Comparison of ENCODE assay signal across 29 cellular contexts in genomic region chr3:64254443-64254842, GRCh38. TPM values are rescaled to one million over a fixed set of nuclear protein-coding genes. Genes with fewer than 3 reads are reported as not detected.
"Had no signal": no experiment of that assay in that cellular context is flagged by ENCODE, and none has a peak within 500 bp of the region (broad histone marks: within the 10 kb centered on the region; RNA-seq: fewer than 3 reads in every experiment).

No MANE protein-coding gene starts in this region.

- ATAC-seq: activated CD4-positive, alpha-beta T cell treated with anti-CD3 and anti-CD28 coated beads for 36 hours; activated CD8-positive, alpha-beta memory T cell treated with anti-CD3 and anti-CD28 coated beads, Interleukin-2, amount 10 ng/mL, durations not matched to agents 7 days and 5 days; activated CD8-positive, alpha-beta T cell treated with anti-CD3 and anti-CD28 coated beads, Interleukin-2, amount 10 ng/mL, durations not matched to agents 7 days and 5 days; activated naive CD8-positive, alpha-beta T cell treated with anti-CD3 and anti-CD28 coated beads, Interleukin-2, amount 50 U/mL, for 24 hours; gastrocnemius medialis; left colon; natural killer cell; right cardiac atrium; stimulated activated memory B cell treated with anti-CD40 and anti-IgM and Interleukin-4, amounts not matched to agents 10 μg/mL and 1 μg/mL and 100 μg/mL, for 72 hours; stimulated activated naive CD8-positive, alpha-beta T cell treated with anti-CD3 and anti-CD28 coated beads, Interleukin-15, amount 100 ng/mL, for 72 hours had no signal

- DNase-seq: activated CD4-positive, alpha-beta T cell treated with anti-CD3 and anti-CD28 coated beads for 36 hours; activated CD4-positive, CD25-positive, alpha-beta regulatory T cell; activated CD8-positive, alpha-beta memory T cell treated with anti-CD3 and anti-CD28 coated beads, Interleukin-2, amount 10 ng/mL, durations not matched to agents 7 days and 5 days; activated CD8-positive, alpha-beta T cell treated with anti-CD3 and anti-CD28 coated beads, Interleukin-2, amount 10 ng/mL, durations not matched to agents 7 days and 5 days; activated naive CD8-positive, alpha-beta T cell treated with anti-CD3 and anti-CD28 coated beads, Interleukin-2, amount 50 U/mL, for 24 hours; activated T-cell treated with anti-CD3 and anti-CD28 coated beads, Interleukin-2, amount 50 U/mL, for 48 hours; cerebellar nuclear complex; colonic mucosa; dorsolateral prefrontal cortex; effector memory CD4-positive, alpha-beta T cell; gastrocnemius medialis; islet precursor cell; left colon; natural killer cell; occipital lobe; right cardiac atrium; stimulated activated CD4-positive, alpha-beta T cell treated with anti-CD3 and anti-CD28 coated beads, Interleukin-1b, Interleukin-23, amount 100 ng/mL, for 48 hours; stimulated activated CD4-positive, alpha-beta T cell treated with anti-CD3 and anti-CD28 coated beads, Interleukin-4, amount 100 ng/mL, for 4 hours; stimulated activated CD8-positive, alpha-beta memory T cell treated with anti-CD3 and anti-CD28 coated beads, Interleukin-4, amount 100 ng/mL, for 48 hours; stimulated activated naive CD8-positive, alpha-beta T cell treated with anti-CD3 and anti-CD28 coated beads, Interleukin-15, amount 100 ng/mL, for 72 hours; tibial artery had no signal

- H3K4me3 ChIP-seq: colonic mucosa, dorsolateral prefrontal cortex, gastrocnemius medialis, hepatocyte, neural progenitor cell, skin epidermis, tibial artery had no signal

- H3K4me1 ChIP-seq: colonic mucosa, gastrocnemius medialis, neural progenitor cell had no signal

- H3K36me3 ChIP-seq: colonic mucosa, gastrocnemius medialis, neural progenitor cell had no signal

- H3K4me3 Mint-ChIP-seq: activated CD4-positive, alpha-beta T cell treated with anti-CD3 and anti-CD28 coated beads for 36 hours; activated CD8-positive, alpha-beta memory T cell treated with anti-CD3 and anti-CD28 coated beads, Interleukin-2, amount 10 ng/mL, durations not matched to agents 7 days and 5 days; activated CD8-positive, alpha-beta T cell treated with anti-CD3 and anti-CD28 coated beads, Interleukin-2, amount 10 ng/mL, durations not matched to agents 7 days and 5 days; activated naive CD4-positive, alpha-beta T cell treated with anti-CD3 and anti-CD28 coated beads, Interleukin-2, amount 50 U/mL, for 24 hours; activated naive CD8-positive, alpha-beta T cell treated with anti-CD3 and anti-CD28 coated beads, Interleukin-2, amount 50 U/mL, for 24 hours; memory B cell; natural killer cell; neural progenitor cell; stimulated activated memory B cell treated with anti-CD40 and anti-IgM and Interleukin-4, amounts not matched to agents 10 μg/mL and 1 μg/mL and 100 μg/mL, for 72 hours; stimulated activated naive CD8-positive, alpha-beta T cell treated with anti-CD3 and anti-CD28 coated beads, Interleukin-15, amount 100 ng/mL, for 72 hours had no signal

- H3K9me3 Mint-ChIP-seq: activated naive CD4-positive, alpha-beta T cell treated with anti-CD3 and anti-CD28 coated beads, Interleukin-2, amount 50 U/mL, for 24 hours; activated naive CD8-positive, alpha-beta T cell treated with anti-CD3 and anti-CD28 coated beads, Interleukin-2, amount 50 U/mL, for 24 hours; activated T-helper 2 cell treated with anti-CD3 and anti-CD28 coated beads, Interferon-gamma antibody, Interleukin-2, Interleukin-4, amounts not matched to agents 10 μg/mL and 5 μg/mL and 100 μg/mL, durations not matched to agents 14 hours and 24 hours and 36 hours; memory B cell; neural progenitor cell; stimulated activated memory B cell treated with anti-CD40 and anti-IgM and Interleukin-4, amounts not matched to agents 10 μg/mL and 1 μg/mL and 100 μg/mL, for 72 hours; stimulated activated naive CD8-positive, alpha-beta T cell treated with anti-CD3 and anti-CD28 coated beads, Interleukin-15, amount 100 ng/mL, for 72 hours had no signal

- H3K4me2 ChIP-seq: hepatocyte, neural progenitor cell had no signal

- H3K27ac Mint-ChIP-seq: activated CD4-positive, alpha-beta T cell treated with anti-CD3 and anti-CD28 coated beads for 36 hours; activated CD8-positive, alpha-beta memory T cell treated with anti-CD3 and anti-CD28 coated beads, Interleukin-2, amount 10 ng/mL, durations not matched to agents 7 days and 5 days; activated CD8-positive, alpha-beta T cell treated with anti-CD3 and anti-CD28 coated beads, Interleukin-2, amount 10 ng/mL, durations not matched to agents 7 days and 5 days; activated naive CD4-positive, alpha-beta T cell treated with anti-CD3 and anti-CD28 coated beads, Interleukin-2, amount 50 U/mL, for 24 hours; activated naive CD8-positive, alpha-beta T cell treated with anti-CD3 and anti-CD28 coated beads, Interleukin-2, amount 50 U/mL, for 24 hours; activated T-helper 2 cell treated with anti-CD3 and anti-CD28 coated beads, Interferon-gamma antibody, Interleukin-2, Interleukin-4, amounts not matched to agents 10 μg/mL and 5 μg/mL and 100 μg/mL, durations not matched to agents 14 hours and 24 hours and 36 hours; memory B cell; natural killer cell; neural progenitor cell; stimulated activated memory B cell treated with anti-CD40 and anti-IgM and Interleukin-4, amounts not matched to agents 10 μg/mL and 1 μg/mL and 100 μg/mL, for 72 hours; stimulated activated naive CD8-positive, alpha-beta T cell treated with anti-CD3 and anti-CD28 coated beads, Interleukin-15, amount 100 ng/mL, for 72 hours had no signal

- H3K27ac ChIP-seq: colonic mucosa, dorsolateral prefrontal cortex, gastrocnemius medialis, neural progenitor cell, skin epidermis, tibial artery had no signal

- H3K9ac ChIP-seq: neural progenitor cell had no signal

- H3K36me3 Mint-ChIP-seq: activated CD8-positive, alpha-beta memory T cell treated with anti-CD3 and anti-CD28 coated beads, Interleukin-2, amount 10 ng/mL, durations not matched to agents 7 days and 5 days; activated naive CD4-positive, alpha-beta T cell treated with anti-CD3 and anti-CD28 coated beads, Interleukin-2, amount 50 U/mL, for 24 hours; memory B cell; natural killer cell; neural progenitor cell; stimulated activated memory B cell treated with anti-CD40 and anti-IgM and Interleukin-4, amounts not matched to agents 10 μg/mL and 1 μg/mL and 100 μg/mL, for 72 hours had no signal

- H3K27me3 ChIP-seq: colonic mucosa, dorsolateral prefrontal cortex, gastrocnemius medialis, hepatocyte, neural progenitor cell, tibial artery had no signal

- H3K9me3 ChIP-seq: colonic mucosa, gastrocnemius medialis, tibial artery had no signal

- H2AFZ ChIP-seq: hepatocyte, neural progenitor cell had no signal

- H3K4me1 Mint-ChIP-seq: activated CD4-positive, alpha-beta T cell treated with anti-CD3 and anti-CD28 coated beads for 36 hours; activated CD8-positive, alpha-beta memory T cell treated with anti-CD3 and anti-CD28 coated beads, Interleukin-2, amount 10 ng/mL, durations not matched to agents 7 days and 5 days; activated naive CD4-positive, alpha-beta T cell treated with anti-CD3 and anti-CD28 coated beads, Interleukin-2, amount 50 U/mL, for 24 hours; activated naive CD8-positive, alpha-beta T cell treated with anti-CD3 and anti-CD28 coated beads, Interleukin-2, amount 50 U/mL, for 24 hours; memory B cell; natural killer cell; neural progenitor cell; stimulated activated memory B cell treated with anti-CD40 and anti-IgM and Interleukin-4, amounts not matched to agents 10 μg/mL and 1 μg/mL and 100 μg/mL, for 72 hours; stimulated activated naive CD8-positive, alpha-beta T cell treated with anti-CD3 and anti-CD28 coated beads, Interleukin-15, amount 100 ng/mL, for 72 hours had no signal

- H3K27me3 Mint-ChIP-seq: activated CD8-positive, alpha-beta memory T cell treated with anti-CD3 and anti-CD28 coated beads, Interleukin-2, amount 10 ng/mL, durations not matched to agents 7 days and 5 days; activated naive CD8-positive, alpha-beta T cell treated with anti-CD3 and anti-CD28 coated beads, Interleukin-2, amount 50 U/mL, for 24 hours; stimulated activated memory B cell treated with anti-CD40 and anti-IgM and Interleukin-4, amounts not matched to agents 10 μg/mL and 1 μg/mL and 100 μg/mL, for 72 hours had no signal

RNA-seq across cellular contexts. Expression of gene PRICKLE2, which starts 29.2 kb away (rescaled TPM):
- total RNA-seq: activated CD4-positive, alpha-beta T cell treated with anti-CD3 and anti-CD28 coated beads for 36 hours; activated CD8-positive, alpha-beta memory T cell treated with anti-CD3 and anti-CD28 coated beads, Interleukin-2, amount 10 ng/mL, durations not matched to agents 7 days and 5 days; activated CD8-positive, alpha-beta T cell treated with anti-CD3 and anti-CD28 coated beads, Interleukin-2, amount 10 ng/mL, durations not matched to agents 7 days and 5 days; activated T-helper 2 cell treated with anti-CD3 and anti-CD28 coated beads, Interferon-gamma antibody, Interleukin-2, Interleukin-4, amounts not matched to agents 10 μg/mL and 5 μg/mL and 100 μg/mL, durations not matched to agents 14 hours and 24 hours and 36 hours; T-helper 1 cell treated with Interleukin-12 subunit alpha and Interleukin-12 subunit beta and Interleukin-4 antibody, amounts not matched to agents 30 ng/mL and 1 ng/mL, for 36 hours had no signal
